ENCODE assay signal across 12 cellular contexts in the genomic region with DNA sequence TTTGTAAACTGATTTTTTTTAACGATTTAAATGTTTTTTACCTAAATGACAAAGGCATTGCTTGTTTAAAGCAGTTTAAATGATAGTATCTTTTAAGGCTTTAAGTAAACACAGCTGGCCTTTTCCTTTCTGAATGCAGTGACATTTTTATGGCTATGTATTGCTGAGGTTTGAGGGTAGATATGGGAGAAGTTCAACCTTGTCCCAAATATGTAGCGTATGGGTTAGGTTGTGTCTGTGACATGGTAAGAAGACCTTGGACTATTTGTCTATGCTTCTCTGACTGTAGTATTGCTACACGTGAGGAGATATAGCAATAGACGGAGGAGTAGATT.
"Had no signal": no experiment of that assay in that cellular context is flagged by ENCODE, and none has a peak within 500 bp of the region (broad histone marks: within the 10 kb centered on the region; RNA-seq: fewer than 3 reads in every experiment).

No MANE protein-coding gene starts in this region.

- H3K27me3 Mint-ChIP-seq: activated naive CD4-positive, alpha-beta T cell treated with anti-CD3 and anti-CD28 coated beads, Interleukin-2, amount 50 U/mL, for 24 hours; activated T-cell treated with anti-CD3 and anti-CD28 coated beads, Interleukin-2, amount 50 U/mL, for 24 hours; T-cell had no signal

- H3K4me3 Mint-ChIP-seq: activated naive CD4-positive, alpha-beta T cell treated with anti-CD3 and anti-CD28 coated beads, Interleukin-2, amount 50 U/mL, for 24 hours; activated T-cell treated with anti-CD3 and anti-CD28 coated beads, Interleukin-2, amount 50 U/mL, for 24 hours; T-cell had no signal

- ATAC-seq: T-cell had no signal

- H3K4me1 ChIP-seq: colonic mucosa had no signal

- H3K4me3 ChIP-seq: adrenal gland, colonic mucosa, stomach, thoracic aorta had no signal

- H3K27ac ChIP-seq: adrenal gland, colonic mucosa, thoracic aorta had no signal

- H3K27ac Mint-ChIP-seq: activated naive CD4-positive, alpha-beta T cell treated with anti-CD3 and anti-CD28 coated beads, Interleukin-2, amount 50 U/mL, for 24 hours; activated T-cell treated with anti-CD3 and anti-CD28 coated beads, Interleukin-2, amount 50 U/mL, for 24 hours; T-cell had no signal

- H3K9me3 Mint-ChIP-seq: activated naive CD4-positive, alpha-beta T cell treated with anti-CD3 and anti-CD28 coated beads, Interleukin-2, amount 50 U/mL, for 24 hours; activated T-cell treated with anti-CD3 and anti-CD28 coated beads, Interleukin-2, amount 50 U/mL, for 24 hours; T-cell had no signal

- H3K9me3 ChIP-seq: adrenal gland, colonic mucosa, stomach, thoracic aorta had no signal

- DNase-seq: activated CD4-positive, alpha-beta T cell treated with anti-CD3 and anti-CD28 coated beads, Interleukin-2, amount 50 U/mL, for 48 hours; activated T-cell treated with anti-CD3 and anti-CD28 coated beads, Interleukin-2, amount 50 U/mL, for 24 hours; adrenal gland; colonic mucosa; foreskin melanocyte; kidney glomerular epithelial cell; stimulated activated CD4-positive, alpha-beta T cell treated with anti-CD3 and anti-CD28 coated beads, Interleukin-12 subunit alpha, Interleukin-12 subunit beta, amount 100 ng/mL, for 4 hours; stimulated activated CD4-positive, alpha-beta T cell treated with anti-CD3 and anti-CD28 coated beads, Interleukin-2, amount 100 ng/mL, for 24 hours; stomach; T-cell had no signal

- H3K27me3 ChIP-seq: adrenal gland, colonic mucosa, stomach had no signal
